ENCODE assay signal across 20 cellular contexts in the genomic region with DNA sequence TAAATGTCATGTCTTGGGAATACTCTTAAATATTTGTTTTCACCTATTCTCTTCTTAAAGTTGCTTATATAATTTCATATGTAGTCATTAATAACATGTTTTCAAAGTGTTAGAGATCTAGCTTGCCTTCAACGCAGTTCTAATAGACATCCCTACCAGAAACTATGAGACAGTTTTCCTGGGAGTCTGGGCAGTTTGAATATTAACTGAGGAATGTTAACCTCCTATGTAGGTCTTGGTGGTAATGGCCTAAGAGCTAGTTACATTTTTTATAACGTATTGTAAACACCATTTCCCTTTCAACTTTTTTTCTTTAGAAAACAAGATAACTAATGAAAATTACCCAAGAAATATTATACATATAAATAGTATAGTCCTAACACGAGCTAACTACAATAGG.
DNase-seq lines count a peak whose midpoint lies in the region; ATAC-seq, FAIRE-seq and TF ChIP-seq lines count a peak whose summit lies in the region.
"Had no signal": no experiment of that assay in that cellular context is flagged by ENCODE, and none has a peak within 500 bp of the region (broad histone marks: within the 10 kb centered on the region; RNA-seq: fewer than 3 reads in every experiment).

No MANE protein-coding gene starts in this region.

- no peak overlapping the region for H3K23ac ChIP-seq in IMR-90 (ENCODE audit: low read depth, low read length)

- H4K20me1 ChIP-seq in IMR-90 (ENCODE audit: insufficient read depth, low read length) (no peaks in the 10 kb centered on the region), fibroblast of lung (ENCODE audit: control insufficient read depth, extremely low read depth, insufficient read depth, low read length) (no peaks in the 10 kb centered on the region)

- H3K27ac ChIP-seq in A549 (no peak overlapping the region; a peak in 1 of 6 replicates), IMR-90 (ENCODE audit: insufficient read depth, low read length) (no peak overlapping the region), fibroblast of lung (ENCODE audit: insufficient read depth, low read length) (no peak overlapping the region)

- H2BK5ac ChIP-seq in IMR-90 (ENCODE audit: low read depth, low read length, poor library complexity, severe bottlenecking): no peak overlapping the region

- H2AFZ ChIP-seq in IMR-90 (replicated peaks; ENCODE audit: low read length, poor library complexity) (no peak overlapping the region), fibroblast of lung (ENCODE audit: low read length) (no peak overlapping the region)

- no peak for FAIRE-seq in A549 (lab: Jason Lieb, UNC)
- FAIRE-seq: endometrium had no signal

- H4K8ac ChIP-seq in IMR-90 (ENCODE audit: low read depth in 2 of 2, low read length in 2 of 2): no peak overlapping the region; a peak in 1 of 4 replicates

- in situ Hi-C loops in IMR-90 (cut with MboI; ENCODE audit: low sequenced_read_pairs): no loop called here

- no peak overlapping the region for H3K4me3 Mint-ChIP-seq in T-helper 17 cell
- H3K4me3 Mint-ChIP-seq: naive thymus-derived CD8-positive, alpha-beta T cell had no signal

- TF ChIP-seq CTCF in A549 (IDR thresholded peaks at IDR 0.05): no peak
- TF ChIP-seq CTCF in IMR-90 (conservative IDR thresholded peaks at IDR 0.05; ENCODE audit: low read depth, low read length): no peak
- TF ChIP-seq CTCF in fibroblast of lung (conservative IDR thresholded peaks at IDR 0.05 in 1 of 2, IDR thresholded peaks at IDR 0.05 in 1 of 2; ENCODE audit: low read depth in 1 of 2, low read length in 2 of 2): no peak

- no peak overlapping the region for H2AK9ac ChIP-seq in IMR-90 (replicated peaks; ENCODE audit: low read depth, low read length, poor library complexity)

- no peak overlapping the region for H2AK5ac ChIP-seq in IMR-90 (ENCODE audit: low read depth, low read length)

- H3K4me2 ChIP-seq in A549: peak overlapping the region; percentile 82
- peak overlapping the region; percentile 34; the same call in 1 of the 2 replicates for H3K4me2 ChIP-seq in IMR-90 (ENCODE audit: low read depth, low read length)
- H3K4me2 ChIP-seq in fibroblast of lung (ENCODE audit: extremely low read depth, insufficient read depth, low read length): peak overlapping the region; percentile 26

- no peaks in the 10 kb centered on the region for H3K27me3 Mint-ChIP-seq in T-helper 17 cell
- H3K27me3 Mint-ChIP-seq: naive thymus-derived CD8-positive, alpha-beta T cell had no signal

- peaks cover 3% of the 10 kb centered on the region for H3K4me1 Mint-ChIP-seq in T-helper 17 cell

- H3K18ac ChIP-seq in IMR-90 (ENCODE audit: low read depth, low read length): no peak overlapping the region

- H3K36me3 ChIP-seq in IMR-90 (ENCODE audit: control insufficient read depth, insufficient read depth, low read length) (no peaks in the 10 kb centered on the region), fibroblast of lung (ENCODE audit: control insufficient read depth, insufficient read depth, low read length) (no peaks in the 10 kb centered on the region)
- H3K36me3 ChIP-seq: tibial nerve had no signal

- H3K4me3 ChIP-seq in A549: no peak overlapping the region
- no peak overlapping the region for H3K4me3 ChIP-seq in IMR-90 (ENCODE audit: insufficient read depth, low read depth, low read length)
- peak overlapping the region in 2 of 4 experiments; percentile 13 to 67 for H3K4me3 ChIP-seq in fibroblast of lung (replicated peaks in 1 of 4; ENCODE audit: control extremely low read depth in 1 of 4, insufficient read depth in 1 of 4, low read depth in 3 of 4, low read length in 4 of 4)
- H3K4me3 ChIP-seq: lung, tibial nerve had no signal

- H3K27me3 ChIP-seq in IMR-90 (ENCODE audit: control insufficient read depth, insufficient read depth, low read length) (no peaks in the 10 kb centered on the region), fibroblast of lung (ENCODE audit: control insufficient read depth, insufficient read depth, low read length) (no peaks in the 10 kb centered on the region)
- H3K27me3 ChIP-seq: tibial nerve had no signal

- ATAC-seq in A549: no peak
- no peak for ATAC-seq in IMR-90 (ENCODE audit: low read depth)
- no peak for ATAC-seq in T-helper 17 cell
- no peak for ATAC-seq in GM19351 (IDR thresholded peaks at IDR 0.05; ENCODE audit: unreplicated experiment)
- no peak for ATAC-seq in esophagus mucosa
- ATAC-seq: naive thymus-derived CD8-positive, alpha-beta T cell; PC-3 had no signal

- H3K27ac Mint-ChIP-seq in T-helper 17 cell: no peak overlapping the region
- H3K27ac Mint-ChIP-seq: naive thymus-derived CD8-positive, alpha-beta T cell had no signal

- TF ChIP-seq POLR2A in A549 (IDR thresholded peaks at IDR 0.05; ENCODE audit: low read length) (no peak), IMR-90 (IDR thresholded peaks at IDR 0.05; ENCODE audit: low read depth, low read length) (no peak)

- H3K9me3 ChIP-seq in A549 (no peaks in the 10 kb centered on the region), IMR-90 (ENCODE audit: control insufficient read depth, insufficient read depth, low read length) (no peaks in the 10 kb centered on the region), fibroblast of lung (ENCODE audit: control insufficient read depth, insufficient read depth, low read depth, low read length) (no peaks in the 10 kb centered on the region), T-helper 17 cell (ENCODE audit: control insufficient read depth, low read length, poor library complexity, severe bottlenecking) (no peaks in the 10 kb centered on the region)
- H3K9me3 ChIP-seq: tibial nerve had no signal

- CTCF ChIA-PET in A549 (lab: Yijun Ruan, JAX): interaction anchor here (0.8 to 1.5 kb wide), 3 partner anchors 9 to 95 kb away, joined by 3 to 4 read pairs (median 3); no protein-coding TSS in a partner anchor
- CTCF ChIA-PET in IMR-90 (lab: Yijun Ruan, JAX): interaction anchor here (1.1 kb wide), 1 partner anchor 25 kb away, joined by 5 read pairs; no protein-coding TSS in a partner anchor

- POLR2A ChIA-PET in A549 (lab: Yijun Ruan, JAX): no interaction called here
- POLR2A ChIA-PET in IMR-90 (lab: Charles Lee; ENCODE audit: unreplicated experiment): interaction anchor here (1.0 kb wide), 1 partner anchor 238 kb away, joined by 4 read pairs; no protein-coding TSS in a partner anchor

- no peak overlapping the region for H3K9ac ChIP-seq in IMR-90 (ENCODE audit: low read depth, low read length)
- no peak overlapping the region for H3K9ac ChIP-seq in fibroblast of lung (ENCODE audit: insufficient read depth, low read length)

- H3K9me1 ChIP-seq in IMR-90 (ENCODE audit: insufficient read depth, low read length): peaks cover 5% of the 10 kb centered on the region

- H2BK15ac ChIP-seq in IMR-90 (ENCODE audit: low read depth, low read length): no peak overlapping the region

- H3K14ac ChIP-seq in IMR-90 (replicated peaks; ENCODE audit: low read depth, low read length): no peak overlapping the region

- dilution Hi-C loops in IMR-90 (cut with HindIII; ENCODE audit: low sequenced_read_pairs, unreplicated experiment): no loop called here

- peaks cover 4% of the 10 kb centered on the region for H3K36me3 Mint-ChIP-seq in T-helper 17 cell (ENCODE audit: low read depth)

- no peak overlapping the region for H3K4ac ChIP-seq in IMR-90 (ENCODE audit: low read depth, low read length)

- no peak overlapping the region for H4K5ac ChIP-seq in IMR-90 (ENCODE audit: low read depth, low read length)

- no peak overlapping the region for H3K56ac ChIP-seq in IMR-90 (ENCODE audit: extremely low read depth, insufficient read depth, low read length)

- peaks cover 19% of the 10 kb centered on the region for H3K79me2 ChIP-seq in fibroblast of lung (ENCODE audit: control insufficient read depth, insufficient read depth, low read length)

- DNase-seq in A549 (ENCODE audit: low read depth in 1 of 2, low spot score in 1 of 2) (no peak), IMR-90 (peak; percentile 34), fibroblast of lung (ENCODE audit: low read depth in 2 of 2) (peak in 1 of 2 donors; percentile 63), renal cortical epithelial cell (ENCODE audit: low read depth) (peak; percentile 69), T-helper 9 cell (no peak), T-helper 17 cell (no peak)
- DNase-seq: activated CD4-positive, alpha-beta T cell treated with anti-CD3 and anti-CD28 coated beads for 4 hours; activated effector memory CD4-positive, alpha-beta T cell treated with anti-CD3 and anti-CD28 coated beads, Interleukin-2, amount 50 U/mL, for 16 hours; anterior cingulate cortex; DMS153; naive thymus-derived CD8-positive, alpha-beta T cell; NCI-H1417; NCI-H2171 treated with DMSO at 0.1 percent for 48 hours; NCI-H774; PC-3 had no signal

- intact Hi-C loops in IMR-90 (cut with micrococcal nuclease): no loop called here

- TF ChIP-seq EP300 in A549 (IDR thresholded peaks at IDR 0.05): no peak

- peaks cover 27 to 58% of the 10 kb centered on the region in 2 experiments for H3K79me1 ChIP-seq in IMR-90 (ENCODE audit: low read depth in 1 of 2, low read length in 2 of 2)

- TF ChIP-seq RAD21 in A549 (conservative IDR thresholded peaks at IDR 0.05 in 1 of 2, IDR thresholded peaks at IDR 0.05 in 1 of 2): no peak
- no peak for TF ChIP-seq RAD21 in IMR-90 (IDR thresholded peaks at IDR 0.05; ENCODE audit: low read length)

- no peak overlapping the region for H2BK20ac ChIP-seq in IMR-90 (ENCODE audit: low read depth, low read length)

- H3K4me1 ChIP-seq in A549 (peaks cover 45% of the 10 kb centered on the region), IMR-90 (ENCODE audit: control insufficient read depth, insufficient read depth, low read length) (peaks cover 9% of the 10 kb centered on the region), fibroblast of lung (ENCODE audit: control insufficient read depth, extremely low read depth, insufficient read depth, low read length) (peaks cover 10% of the 10 kb centered on the region)

- H2BK120ac ChIP-seq in IMR-90 (ENCODE audit: low read depth, low read length): 0 out of 2 replicates have a peak overlapping the region, but pooled peaks have one; percentile 26

- BruUV-seq in IMR-90 (replicated peaks; lab: Mats Ljungman, UMichigan): no TSS peak

- 30% methylated on average over 3 of the region's 3 CpGs for WGBS in A549 (ENCODE audit: missing lambda C conversion rate)
- WGBS in IMR-90 (ENCODE audit: extremely low coverage in 2 of 2, insufficient read length in 1 of 2), 2 experiments: no CpG with 5 or more reads among the region's 3 CpGs

- no peak overlapping the region for H4K91ac ChIP-seq in IMR-90 (ENCODE audit: insufficient read depth, low read depth, low read length)

TF ChIP-seq in IMR-90, 13 proteins besides CTCF, POLR2A, EP300 and RAD21 (continues in another document):
- TF ChIP-seq MAZ (IDR thresholded peaks at IDR 0.05; ENCODE audit: borderline replicate concordance, low read depth, low read length): no peak
- no peak for TF ChIP-seq CEBPB (IDR thresholded peaks at IDR 0.05; ENCODE audit: low read depth, low read length)
- no peak for TF ChIP-seq MAFK (IDR thresholded peaks at IDR 0.05; ENCODE audit: low read depth, low read length)
- TF ChIP-seq BHLHE40 (IDR thresholded peaks at IDR 0.05; ENCODE audit: low read depth, low read length): no peak
- no peak for TF ChIP-seq CHD1 (IDR thresholded peaks at IDR 0.05; ENCODE audit: low read depth, low read length)

Comparison
In these comparisons a context has a peak if more than half of its experiments do, and no peak if none do; other contexts are left out.
1. DNase-seq: peak in IMR-90 (single experiment) and renal cortical epithelial cell (single experiment); none in A549 (0 of 2), T-helper 9 cell (single experiment) and T-helper 17 cell (0 of 3).
2. H3K4me2 ChIP-seq: peak in every context shown above with its lines; median percentile 82 in A549; 34 in IMR-90; 26 in fibroblast of lung.